In the genomic region with DNA sequence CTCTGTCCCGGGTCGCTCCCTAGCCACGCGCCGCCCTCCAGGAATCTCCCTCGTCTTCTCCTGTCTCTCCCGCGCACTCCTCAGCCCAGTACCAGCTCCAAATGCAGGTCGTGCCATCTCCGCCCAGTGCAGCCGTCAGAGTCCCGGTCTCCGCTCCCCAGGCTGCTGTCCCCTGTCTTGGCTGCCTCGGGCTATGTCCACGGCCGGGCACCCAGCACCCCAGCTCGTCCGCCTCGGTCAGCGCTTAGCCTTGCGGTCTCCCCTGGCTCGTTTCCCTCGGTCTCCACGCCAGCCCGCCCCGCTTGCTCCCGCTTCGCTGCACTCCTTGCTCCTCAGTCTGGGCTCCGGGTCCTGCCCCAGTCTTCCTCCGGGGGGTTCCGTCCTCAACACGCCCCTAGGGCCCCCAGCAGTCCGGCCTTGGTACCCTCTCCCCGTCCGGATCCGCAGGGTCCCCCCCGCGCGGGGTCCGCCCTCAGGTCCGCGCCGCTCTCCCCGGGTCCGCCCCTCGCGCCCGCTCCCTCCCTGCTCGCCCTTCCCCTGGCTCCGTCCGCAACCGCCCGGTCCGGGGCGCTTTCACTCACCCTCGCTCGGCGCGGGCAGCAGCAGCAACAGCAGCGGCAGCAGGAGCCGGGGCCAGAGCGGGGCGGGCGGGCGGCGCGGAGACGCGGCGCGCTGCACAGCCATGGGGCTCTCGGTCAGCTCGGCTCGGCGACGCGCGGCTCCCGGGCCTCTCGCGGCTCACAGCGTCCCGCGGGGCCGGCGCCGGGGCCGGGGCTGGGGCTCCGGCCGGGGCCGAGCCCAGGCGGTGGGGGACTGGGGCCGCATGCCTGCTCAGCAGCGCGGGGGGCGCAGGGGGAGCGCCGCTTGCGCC, we compare ENCODE assay signal across 8 cellular contexts. TPM values are rescaled to one million over a fixed set of nuclear protein-coding genes. Genes with fewer than 3 reads are reported as not detected.
DNase-seq lines count a peak whose midpoint lies in the region; ATAC-seq, FAIRE-seq and TF ChIP-seq lines count a peak whose summit lies in the region.

No MANE protein-coding gene starts in this region.

- H3K9me3 ChIP-seq in BLaER1, result no peaks in the 10 kb centered on the region
- H3K9me3 ChIP-seq in IMR-90 (ENCODE audit: control insufficient read depth, insufficient read depth, low read length), result no peaks in the 10 kb centered on the region
- no peaks in the 10 kb centered on the region for H3K9me3 ChIP-seq in kidney (ENCODE audit: control insufficient read depth in 1 of 2, low read length in 2 of 2)

- H3K9ac ChIP-seq in BLaER1 (peak overlapping the region; percentile 3; the same call in 1 of the 2 replicates), IMR-90 (ENCODE audit: low read depth, low read length) (no peak overlapping the region; the same call in 1 of the 2 replicates), kidney (ENCODE audit: low read length in 2 of 2) (no peak overlapping the region)

- intact Hi-C loops in IMR-90 (cut with micrococcal nuclease) (no loop called here), kidney (cut with DNase I) (no loop called here)

- 1% methylated on average over 42 of the region's 99 CpGs; no CpG with 5 or more reads in 1 of the 2 experiments for WGBS in IMR-90 (ENCODE audit: extremely low coverage in 2 of 2, insufficient read length in 1 of 2), 2 experiments

- no peaks in the 10 kb centered on the region for H3K79me1 ChIP-seq in IMR-90 (ENCODE audit: low read depth in 1 of 2, low read length in 2 of 2)

- H3K23ac ChIP-seq in IMR-90 (ENCODE audit: low read depth, low read length), result peak overlapping the region; percentile 79; the same call in 1 of the 2 replicates

- TF ChIP-seq RAD21 in IMR-90 (IDR thresholded peaks at IDR 0.05; ENCODE audit: low read length), result no peak

- H3K4me3 ChIP-seq in BLaER1 (peak overlapping the region; percentile 71), IMR-90 (ENCODE audit: insufficient read depth, low read depth, low read length) (peak overlapping the region; percentile 53), kidney (ENCODE audit: low read length in 2 of 2) (peak overlapping the region; percentile 48 to 59)

- no peak overlapping the region for H2BK5ac ChIP-seq in IMR-90 (ENCODE audit: low read depth, low read length, poor library complexity, severe bottlenecking)

- H3K9me1 ChIP-seq in IMR-90 (ENCODE audit: insufficient read depth, low read length), result no peaks in the 10 kb centered on the region; the same call in 1 of the 2 replicates

- H2BK20ac ChIP-seq in IMR-90 (ENCODE audit: low read depth, low read length), result no peak overlapping the region

- no peak for FAIRE-seq in kidney (lab: Jason Lieb, UNC)

- H3K36me3 ChIP-seq in BLaER1 (no peaks in the 10 kb centered on the region), IMR-90 (ENCODE audit: control insufficient read depth, insufficient read depth, low read length) (no peaks in the 10 kb centered on the region), kidney (ENCODE audit: control insufficient read depth in 1 of 2, insufficient read depth in 2 of 2, low read length in 2 of 2) (no peaks in the 10 kb centered on the region)

- DNase-seq in IMR-90 (no peak), T47D (ENCODE audit: low read depth in 1 of 2, low spot score in 1 of 2) (peak; percentile 53 to 63), kidney (no peak), middle frontal gyrus (ENCODE audit: extremely low spot score, low spot score) (no peak), NCI-H1048 (lab: John Stamatoyannopoulos, UW) (no peak), KG1 (lab: John Stamatoyannopoulos, UW) (no peak)
- DNase-seq in stimulated activated naive CD8-positive, alpha-beta T cell treated with anti-CD3 and anti-CD28 coated beads, Interleukin-15, Interleukin-2, amounts not matched to agents 100 U/mL and 50 U/mL, for 24 hours, result peak; percentile 18

- no peak overlapping the region; the same call in 1 of the 2 replicates for H3K4ac ChIP-seq in IMR-90 (ENCODE audit: low read depth, low read length)

- TF ChIP-seq POLR2A in IMR-90 (IDR thresholded peaks at IDR 0.05; ENCODE audit: low read depth, low read length), result no peak

- peak overlapping the region; percentile 96 for H3K4me2 ChIP-seq in BLaER1
- H3K4me2 ChIP-seq in IMR-90 (ENCODE audit: low read depth, low read length), result peak overlapping the region; percentile 94

- peak overlapping the region; percentile 87 for H2AFZ ChIP-seq in IMR-90 (replicated peaks; ENCODE audit: low read length, poor library complexity)

- in situ Hi-C loops in IMR-90 (cut with MboI; ENCODE audit: low sequenced_read_pairs), result no loop called here
- in situ Hi-C loops in T47D (cut with HindIII; ENCODE audit: low pct_unique_long_range_greater_than_20kb, low sequenced_read_pairs), result no loop called here

- no peak overlapping the region for H4K91ac ChIP-seq in IMR-90 (ENCODE audit: insufficient read depth, low read depth, low read length)

- H3K27me3 ChIP-seq in BLaER1 (peaks cover 79% of the 10 kb centered on the region), IMR-90 (ENCODE audit: control insufficient read depth, insufficient read depth, low read length) (peaks cover 61% of the 10 kb centered on the region)

- H3K18ac ChIP-seq in IMR-90 (ENCODE audit: low read depth, low read length), result no peak overlapping the region; the same call in 1 of the 2 replicates

- dilution Hi-C loops in IMR-90 (cut with HindIII; ENCODE audit: low sequenced_read_pairs, unreplicated experiment), result no loop called here

- H3K4me1 ChIP-seq in BLaER1 (peaks cover 33% of the 10 kb centered on the region), IMR-90 (ENCODE audit: control insufficient read depth, insufficient read depth, low read length) (peaks cover 2% of the 10 kb centered on the region; the same call in 1 of the 2 replicates), kidney (ENCODE audit: control insufficient read depth in 1 of 2, insufficient read depth in 1 of 2, low read depth in 1 of 2, low read length in 2 of 2) (peaks cover 0 to 7% of the 10 kb centered on the region in 2 donors)

- no TSS peak for BruUV-seq in IMR-90 (replicated peaks; lab: Mats Ljungman, UMichigan)

- no peak overlapping the region for H2BK15ac ChIP-seq in IMR-90 (ENCODE audit: low read depth, low read length)

- H4K5ac ChIP-seq in IMR-90 (ENCODE audit: low read depth, low read length), result no peak overlapping the region

- peak; percentile 83 for ATAC-seq in IMR-90 (ENCODE audit: low read depth)
- peak; percentile 33 for ATAC-seq in stimulated activated naive CD8-positive, alpha-beta T cell treated with anti-CD3 and anti-CD28 coated beads, Interleukin-15, Interleukin-2, amounts not matched to agents 100 U/mL and 50 U/mL, for 24 hours

- H2BK120ac ChIP-seq in IMR-90 (ENCODE audit: low read depth, low read length), result no peak overlapping the region

- peak overlapping the region; percentile 60 for H2AK9ac ChIP-seq in IMR-90 (replicated peaks; ENCODE audit: low read depth, low read length, poor library complexity)

- H2AK5ac ChIP-seq in IMR-90 (ENCODE audit: low read depth, low read length), result no peak overlapping the region

- CTCF ChIA-PET in IMR-90 (lab: Yijun Ruan, JAX), result interaction anchor here (1.6 kb wide), 1 partner anchor 59 kb away, joined by 4 read pairs; no protein-coding TSS in a partner anchor

- peaks cover 58% of the 10 kb centered on the region for H4K20me1 ChIP-seq in BLaER1
- peaks cover 6% of the 10 kb centered on the region; the same call in 1 of the 2 replicates for H4K20me1 ChIP-seq in IMR-90 (ENCODE audit: insufficient read depth, low read length)

- H4K8ac ChIP-seq in IMR-90 (ENCODE audit: low read depth in 2 of 2, low read length in 2 of 2), result no peak overlapping the region

- POLR2A ChIA-PET in IMR-90 (lab: Charles Lee; ENCODE audit: unreplicated experiment), result interaction anchor here (1.3 kb wide), 1 partner anchor 73 kb away, joined by 4 read pairs; the partner anchor contains the start of gene RNU5B-1

- TF ChIP-seq CTCF in IMR-90 (conservative IDR thresholded peaks at IDR 0.05; ENCODE audit: low read depth, low read length) (no peak), kidney (IDR thresholded peaks at IDR 0.05; ENCODE audit: borderline replicate concordance, extremely low read depth, insufficient read depth) (no peak)

- H3K27ac ChIP-seq in BLaER1, result no peak overlapping the region
- H3K27ac ChIP-seq in IMR-90 (ENCODE audit: insufficient read depth, low read length), result no peak overlapping the region
- no peak overlapping the region for H3K27ac ChIP-seq in kidney (ENCODE audit: low read depth in 2 of 2, low read length in 2 of 2)

- no peak overlapping the region for H3K14ac ChIP-seq in IMR-90 (replicated peaks; ENCODE audit: low read depth, low read length)

- H3K56ac ChIP-seq in IMR-90 (ENCODE audit: extremely low read depth, insufficient read depth, low read length), result no peak overlapping the region

TF ChIP-seq in IMR-90, 13 proteins besides CTCF, POLR2A, EP300 and RAD21 (continues in another document):
- no peak for TF ChIP-seq CEBPB (IDR thresholded peaks at IDR 0.05; ENCODE audit: low read depth, low read length)
- TF ChIP-seq FOS (IDR thresholded peaks at IDR 0.05; ENCODE audit: low read depth, low read length), result no peak
- TF ChIP-seq NFE2L2 (IDR thresholded peaks at IDR 0.05; ENCODE audit: low read depth, low read length), result no peak
- TF ChIP-seq RFX5 (IDR thresholded peaks at IDR 0.05; ENCODE audit: low read depth, low read length), result no peak
- no peak for TF ChIP-seq RCOR1 (IDR thresholded peaks at IDR 0.05; ENCODE audit: insufficient replicate concordance, low read length)
- TF ChIP-seq, protein P1, sequence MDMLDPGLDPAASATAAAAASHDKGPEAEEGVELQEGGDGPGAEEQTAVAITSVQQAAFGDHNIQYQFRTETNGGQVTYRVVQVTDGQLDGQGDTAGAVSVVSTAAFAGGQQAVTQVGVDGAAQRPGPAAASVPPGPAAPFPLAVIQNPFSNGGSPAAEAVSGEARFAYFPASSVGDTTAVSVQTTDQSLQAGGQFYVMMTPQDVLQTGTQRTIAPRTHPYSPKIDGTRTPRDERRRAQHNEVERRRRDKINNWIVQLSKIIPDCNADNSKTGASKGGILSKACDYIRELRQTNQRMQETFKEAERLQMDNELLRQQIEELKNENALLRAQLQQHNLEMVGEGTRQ (IDR thresholded peaks at IDR 0.05; ENCODE audit: low read depth, low read length), result no peak
- TF ChIP-seq MXI1 (IDR thresholded peaks at IDR 0.05; ENCODE audit: borderline replicate concordance, low read depth, low read length), result no peak
- no peak for TF ChIP-seq MAFK (IDR thresholded peaks at IDR 0.05; ENCODE audit: low read depth, low read length)
- no peak for TF ChIP-seq MAZ (IDR thresholded peaks at IDR 0.05; ENCODE audit: borderline replicate concordance, low read depth, low read length)

RNA-seq across cellular contexts. Expression of gene IGDCC3, which starts 0.5 kb away (rescaled TPM):
- total RNA-seq in IMR-90 (2012; rRNA removed), result under 0.01 and 0.18 TPM in 2 replicates
- polyA plus RNA-seq in IMR-90 (2012; rRNA removed), result 0.19 and 0.32 TPM in 2 replicates
- 0.03 and 0.12 TPM in 2 replicates for polyA plus RNA-seq in IMR-90 (2012; cell fraction: cytosol; rRNA removed)
- polyA plus RNA-seq in IMR-90 (2012; cell fraction: nucleus; rRNA removed; ENCODE audit: low replicate concordance), result 0.27 and 0.29 TPM in 2 replicates
- 0.22 TPM for total RNA-seq in kidney
- 0.49 TPM for polyA plus RNA-seq in kidney (ENCODE audit: insufficient read depth, low read depth, low replicate concordance)

RNA-seq across cellular contexts. Expression of gene IGDCC4, which starts 45.4 kb away (rescaled TPM):
- 0.54 and 0.56 TPM in 2 replicates for total RNA-seq in IMR-90 (2012; rRNA removed)
- polyA plus RNA-seq in IMR-90 (2012; rRNA removed), result 2.3 and 2.7 TPM in 2 replicates
- polyA plus RNA-seq in IMR-90 (2012; cell fraction: cytosol; rRNA removed), result 1.2 and 2.6 TPM in 2 replicates
- polyA plus RNA-seq in IMR-90 (2012; cell fraction: nucleus; rRNA removed; ENCODE audit: low replicate concordance), result 12.3 and 14.6 TPM in 2 replicates
- 4.3 TPM for total RNA-seq in kidney
- polyA plus RNA-seq in kidney (ENCODE audit: insufficient read depth, low read depth, low replicate concordance), result 0.17 TPM

Comparison
In these comparisons a context has a peak if more than half of its experiments do, and no peak if none do; other contexts are left out.
1. DNase-seq: peak in T47D (2 of 2) and stimulated activated naive CD8-positive, alpha-beta T cell treated with anti-CD3 and anti-CD28 coated beads, Interleukin-15, Interleukin-2, amounts not matched to agents 100 U/mL and 50 U/mL, for 24 hours (single experiment); none in IMR-90 (single experiment), kidney (single experiment), middle frontal gyrus (single experiment), NCI-H1048 (single experiment) and KG1 (single experiment).
2. Peak in every context shown above with its lines, with median percentiles within 50 percentile points of each other: H3K4me3 ChIP-seq.